In the genomic region with DNA sequence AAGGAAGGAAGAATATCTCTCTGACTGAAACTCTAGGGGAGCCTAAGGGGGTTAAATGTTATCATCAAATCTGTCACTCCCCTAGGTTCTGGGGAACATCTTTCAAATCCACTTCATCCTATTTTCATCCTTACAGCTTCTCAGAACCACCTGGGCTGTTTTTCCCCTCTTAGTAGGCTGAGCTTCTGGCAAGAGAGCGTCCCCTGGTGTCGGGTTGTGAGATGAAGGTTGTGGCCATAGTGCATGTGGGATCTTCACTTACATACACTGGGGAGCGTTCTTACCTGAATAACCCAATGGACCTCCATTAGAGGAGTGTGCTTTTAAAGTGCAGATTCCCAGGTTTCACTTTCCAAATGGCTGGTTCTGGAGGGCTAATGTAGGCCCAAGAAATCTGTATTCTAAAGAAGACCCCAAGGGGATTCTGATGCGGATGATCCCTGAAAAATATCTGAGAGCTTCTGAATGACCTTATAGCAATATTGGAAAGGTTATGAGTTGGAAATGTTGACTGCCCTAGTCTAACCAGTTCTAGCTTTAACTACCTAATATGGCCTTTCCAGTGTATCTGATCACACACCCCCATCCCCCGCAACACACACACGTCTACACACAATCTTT, we compare ENCODE assay signal across 8 cellular contexts.
DNase-seq lines count a peak whose midpoint lies in the region; ATAC-seq and TF ChIP-seq lines count a peak whose summit lies in the region.

No MANE protein-coding gene starts in this region.

- no peak overlapping the region for H3K27ac ChIP-seq in heart right ventricle

- no peaks in the 10 kb centered on the region for H3K27me3 ChIP-seq in heart right ventricle

- H3K4me1 ChIP-seq in heart right ventricle: no peaks in the 10 kb centered on the region

- intact Hi-C loops in heart right ventricle (cut with DNase I): loop anchor here in 3 of 10 donors (5.0 to 10.0 kb wide), 2 partner anchors 509 to 876 kb away; no protein-coding TSS in a partner anchor

- TF ChIP-seq CTCF in heart right ventricle (IDR thresholded peaks at IDR 0.05): peak in 8 of 9 donors; percentile 17 to 60 (median 52)

- peaks cover 0 to 4% (median 0%) of the 10 kb centered on the region in 11 donors for H3K9me3 ChIP-seq in heart right ventricle

- H3K36me3 ChIP-seq in heart right ventricle: no peaks in the 10 kb centered on the region

- H3K4me3 ChIP-seq in heart right ventricle: no peak overlapping the region

- no peak for ATAC-seq in heart right ventricle
- ATAC-seq in left lobe of liver: no peak
- no peak for ATAC-seq in GM18511 (IDR thresholded peaks at IDR 0.05; ENCODE audit: unreplicated experiment)

- WGBS in heart right ventricle, 2 donors: 49 to 63% methylated on average over 6 of the region's 6 CpGs

- DNase-seq in ELF-1 (ENCODE audit: low read depth, low spot score) (peak; percentile 82), NCI-H460 (ENCODE audit: extremely low read depth, low read depth) (peak; percentile 23), heart right ventricle (peak; percentile 6 to 15), left lobe of liver (ENCODE audit: low spot score) (no peak), NCI-H446 treated with DMSO at 0.1 percent for 48 hours (lab: John Stamatoyannopoulos, UW) (no peak)
- peak; percentile 58 for DNase-seq in activated CD8-positive, alpha-beta memory T cell treated with anti-CD3 and anti-CD28 coated beads, Interleukin-2, amount 50 U/mL, for 4 hours
- peak; percentile 58 to 65 for DNase-seq in stimulated activated CD4-positive, alpha-beta T cell treated with anti-CD3 and anti-CD28 coated beads, Interleukin-2, amount 100 ng/mL, for 48 hours

Comparison
In these comparisons a context has a peak if more than half of its experiments do, and no peak if none do; other contexts are left out.
1. DNase-seq: peak in ELF-1 (single experiment), NCI-H460 (single experiment), activated CD8-positive, alpha-beta memory T cell treated with anti-CD3 and anti-CD28 coated beads, Interleukin-2, amount 50 U/mL, for 4 hours (single experiment), heart right ventricle (2 of 2) and stimulated activated CD4-positive, alpha-beta T cell treated with anti-CD3 and anti-CD28 coated beads, Interleukin-2, amount 100 ng/mL, for 48 hours (2 of 2); none in left lobe of liver (single experiment) and NCI-H446 treated with DMSO at 0.1 percent for 48 hours (single experiment).